19 cellular contexts compared by ENCODE assay signal in genomic region chr14:104898195-104898558, GRCh38. TPM values are rescaled to one million over a fixed set of nuclear protein-coding genes. Genes with fewer than 3 reads are reported as not detected.
DNase-seq lines count a peak whose midpoint lies in the region; ATAC-seq, FAIRE-seq and TF ChIP-seq lines count a peak whose summit lies in the region.
"Had no signal": no experiment of that assay in that cellular context is flagged by ENCODE, and none has a peak within 500 bp of the region (broad histone marks: within the 10 kb centered on the region; RNA-seq: fewer than 3 reads in every experiment).

No MANE protein-coding gene starts in this region.

- H3K9ac ChIP-seq in SK-N-SH (no peak overlapping the region), kidney (ENCODE audit: low read length in 2 of 2) (no peak overlapping the region)

- no peak overlapping the region for H2AFZ ChIP-seq in SK-N-SH (ENCODE audit: low read depth)
- H2AFZ ChIP-seq: GM23338 had no signal

- H3K36me3 ChIP-seq in SK-N-SH (replicated peaks in 1 of 2; ENCODE audit: control insufficient read depth in 1 of 2, insufficient read depth in 2 of 2, low read length in 1 of 2) (no peaks in the 10 kb centered on the region), kidney (ENCODE audit: control insufficient read depth in 1 of 2, insufficient read depth in 2 of 2, low read length in 2 of 2) (no peaks in the 10 kb centered on the region)
- H3K36me3 ChIP-seq: BLaER1 treated with 17β-estradiol and CSF1 and Interleukin-3, amounts not matched to agents 10 nM and 100 nM; HAP-1 had no signal

- TF ChIP-seq CTCF in SK-N-SH (IDR thresholded peaks at IDR 0.05) (no peak), kidney (IDR thresholded peaks at IDR 0.05; ENCODE audit: borderline replicate concordance, extremely low read depth, insufficient read depth) (no peak)

- intact Hi-C loops in kidney (cut with DNase I), result no loop called here

- TF ChIP-seq RAD21 in SK-N-SH (IDR thresholded peaks at IDR 0.05; ENCODE audit: low read length), result no peak

- H3K9me3 ChIP-seq in SK-N-SH (no peaks in the 10 kb centered on the region), kidney (ENCODE audit: control insufficient read depth in 1 of 2, low read length in 2 of 2) (no peaks in the 10 kb centered on the region)
- H3K9me3 ChIP-seq: BLaER1 treated with 17β-estradiol and CSF1 and Interleukin-3, amounts not matched to agents 10 nM and 100 nM; HAP-1 had no signal

- no peaks in the 10 kb centered on the region for H4K20me1 ChIP-seq in SK-N-SH (ENCODE audit: insufficient read depth)

- TF ChIP-seq EP300 in SK-N-SH (IDR thresholded peaks at IDR 0.05; ENCODE audit: borderline replicate concordance in 1 of 2, low read depth in 1 of 2, low read length in 1 of 2), result no peak

- no peaks in the 10 kb centered on the region for H3F3A ChIP-seq in SK-N-SH (replicated peaks; ENCODE audit: insufficient read depth)

- H3K9me2 ChIP-seq in SK-N-SH, result no peaks in the 10 kb centered on the region

- H3K27me3 ChIP-seq in SK-N-SH (ENCODE audit: insufficient read depth), result no peaks in the 10 kb centered on the region
- H3K27me3 ChIP-seq: BLaER1 treated with 17β-estradiol and CSF1 and Interleukin-3, amounts not matched to agents 10 nM and 100 nM had no signal

- H3K79me2 ChIP-seq in SK-N-SH (ENCODE audit: insufficient read depth), result no peaks in the 10 kb centered on the region

- H3K27ac ChIP-seq in SK-N-SH (ENCODE audit: low read depth in 2 of 2, low read length in 1 of 2) (no peak overlapping the region), kidney (ENCODE audit: low read depth in 2 of 2, low read length in 2 of 2) (no peak overlapping the region)
- H3K27ac ChIP-seq: 22Rv1; BLaER1 treated with 17β-estradiol and CSF1 and Interleukin-3, amounts not matched to agents 10 nM and 100 nM had no signal

- POLR2A ChIA-PET in SK-N-SH (lab: Yijun Ruan, JAX), result no interaction called here

- ATAC-seq in SK-N-SH treated with all-trans-retinoic acid at 6 μM for 48 hours (no peak), HG02981 (IDR thresholded peaks at IDR 0.05; ENCODE audit: unreplicated experiment) (no peak)
- ATAC-seq: GM12878, GM23338, K562 had no signal

- DNase-seq in SK-N-SH, result peak; percentile 21
- peak; percentile 8 for DNase-seq in GM19239 (ENCODE audit: insufficient read length, low spot score)
- peak; percentile 58 for DNase-seq in kidney
- no peak for DNase-seq in UCSD-AML1 (lab: John Stamatoyannopoulos, UW; ENCODE audit: unreplicated experiment)
- DNase-seq in NCI-H187 treated with DMSO at 0.1 percent for 48 hours (lab: John Stamatoyannopoulos, UW), result no peak
- DNase-seq: Calu3; CD4-positive, CD25-positive, alpha-beta regulatory T cell; DMS79; Karpas-422 had no signal

- CTCF ChIA-PET in SK-N-SH (lab: Yijun Ruan, JAX), result interaction anchor here (1.0 to 1.6 kb wide), 3 partner anchors 71 to 148 kb away, joined by 3 to 9 read pairs (median 5); no protein-coding TSS in a partner anchor

- no peak overlapping the region for H3K4me3 ChIP-seq in SK-N-SH (ENCODE audit: low read depth in 2 of 2, low read length in 1 of 2)
- H3K4me3 ChIP-seq in kidney (ENCODE audit: low read length in 2 of 2), result no peak overlapping the region
- H3K4me3 ChIP-seq: BLaER1 treated with 17β-estradiol and CSF1 and Interleukin-3, amounts not matched to agents 10 nM and 100 nM; GM12878; GM23338; HAP-1; K562 had no signal

- FAIRE-seq in GM19239 (lab: Jason Lieb, UNC) (no peak), kidney (lab: Jason Lieb, UNC) (no peak)
- FAIRE-seq: GM12878, K562 had no signal

- no peak overlapping the region for H3K4me2 ChIP-seq in SK-N-SH
- H3K4me2 ChIP-seq: BLaER1 treated with 17β-estradiol and CSF1 and Interleukin-3, amounts not matched to agents 10 nM and 100 nM; GM23338 had no signal

- H3K4me1 ChIP-seq in SK-N-SH (ENCODE audit: control insufficient read depth in 1 of 2, insufficient read depth in 2 of 2, low read depth in 1 of 2, low read length in 1 of 2), result peaks cover 0 to 6% of the 10 kb centered on the region in 2 experiments; a peak in 1 of 4 replicates
- peaks cover 6 to 18% of the 10 kb centered on the region in 2 donors for H3K4me1 ChIP-seq in kidney (ENCODE audit: control insufficient read depth in 1 of 2, insufficient read depth in 1 of 2, low read depth in 1 of 2, low read length in 2 of 2)
- H3K4me1 ChIP-seq: HAP-1 had no signal

- WGBS in SK-N-SH (ENCODE audit: low lambda C conversion rate), result 95% methylated on average over 7 of the region's 7 CpGs

TF ChIP-seq in SK-N-SH, 30 proteins besides CTCF, POLR2A, EP300 and RAD21:
- TF ChIP-seq RCOR1 (IDR thresholded peaks at IDR 0.05; ENCODE audit: low read length) (no peak), FOXM1 (IDR thresholded peaks at IDR 0.05; ENCODE audit: low read depth) (no peak), USF1 (IDR thresholded peaks at IDR 0.05; ENCODE audit: borderline replicate concordance, low read depth) (no peak), SMC3 (IDR thresholded peaks at IDR 0.05; ENCODE audit: low read depth, low read length) (no peak)

TF ChIP-seq in SK-N-SH treated with all-trans-retinoic acid at 6 μM for 48 hours, 23 proteins besides CTCF, POLR2A, EP300 and RAD21:
- TF ChIP-seq CSRNP3 (CRISPR knock-in tag; IDR thresholded peaks at IDR 0.05) (no peak), CSDC2 (CRISPR knock-in tag; IDR thresholded peaks at IDR 0.05) (no peak), CREB5 (CRISPR knock-in tag; IDR thresholded peaks at IDR 0.05; ENCODE audit: low read depth) (no peak), PATZ1 (CRISPR knock-in tag; IDR thresholded peaks at IDR 0.05; ENCODE audit: borderline replicate concordance) (no peak), BACH2 (CRISPR knock-in tag; IDR thresholded peaks at IDR 0.05; ENCODE audit: borderline replicate concordance) (no peak), ZFP30 (CRISPR knock-in tag; IDR thresholded peaks at IDR 0.05) (no peak)

RNA-seq across cellular contexts. Expression of gene PLD4, which starts 26.5 kb away (rescaled TPM):
- polyA plus RNA-seq in SK-N-SH (2012; rRNA removed), result 0.02 TPM in 2 replicates
- not detected in 2 replicates for polyA plus RNA-seq in SK-N-SH (2012; cell fraction: cytosol; rRNA removed)
- 0.14 and 0.19 TPM in 2 replicates for polyA plus RNA-seq in SK-N-SH (2012; cell fraction: nucleus; rRNA removed)
- 3.2 TPM for total RNA-seq in kidney
- polyA plus RNA-seq in kidney (ENCODE audit: insufficient read depth, low read depth, low replicate concordance), result not detected
- total RNA-seq: A673; CD4-positive, CD25-positive, alpha-beta regulatory T cell; G401; GM23338 had no signal
- polyA plus RNA-seq: GM23338, K562 had no signal

RNA-seq across cellular contexts. Expression of gene CEP170B, which starts 33.1 kb away (rescaled TPM):
- 7.7 and 11.0 TPM in 2 replicates for polyA plus RNA-seq in SK-N-SH (2012; rRNA removed)
- polyA plus RNA-seq in SK-N-SH (2012; cell fraction: cytosol; rRNA removed), result 3.9 and 5.9 TPM in 2 replicates
- 52.8 and 69.2 TPM in 2 replicates for polyA plus RNA-seq in SK-N-SH (2012; cell fraction: nucleus; rRNA removed)
- total RNA-seq in kidney, result 42.4 TPM
- 8.1 TPM for polyA plus RNA-seq in kidney (ENCODE audit: insufficient read depth, low read depth, low replicate concordance)

Comparison
In these comparisons a context has a peak if more than half of its experiments do, and no peak if none do; other contexts are left out.
1. DNase-seq: peak in SK-N-SH (single experiment), GM19239 (single experiment) and kidney (single experiment); none in UCSD-AML1 (single experiment) and NCI-H187 treated with DMSO at 0.1 percent for 48 hours (single experiment).